ENCODE assay signal across 6 cellular contexts in the genomic region with DNA sequence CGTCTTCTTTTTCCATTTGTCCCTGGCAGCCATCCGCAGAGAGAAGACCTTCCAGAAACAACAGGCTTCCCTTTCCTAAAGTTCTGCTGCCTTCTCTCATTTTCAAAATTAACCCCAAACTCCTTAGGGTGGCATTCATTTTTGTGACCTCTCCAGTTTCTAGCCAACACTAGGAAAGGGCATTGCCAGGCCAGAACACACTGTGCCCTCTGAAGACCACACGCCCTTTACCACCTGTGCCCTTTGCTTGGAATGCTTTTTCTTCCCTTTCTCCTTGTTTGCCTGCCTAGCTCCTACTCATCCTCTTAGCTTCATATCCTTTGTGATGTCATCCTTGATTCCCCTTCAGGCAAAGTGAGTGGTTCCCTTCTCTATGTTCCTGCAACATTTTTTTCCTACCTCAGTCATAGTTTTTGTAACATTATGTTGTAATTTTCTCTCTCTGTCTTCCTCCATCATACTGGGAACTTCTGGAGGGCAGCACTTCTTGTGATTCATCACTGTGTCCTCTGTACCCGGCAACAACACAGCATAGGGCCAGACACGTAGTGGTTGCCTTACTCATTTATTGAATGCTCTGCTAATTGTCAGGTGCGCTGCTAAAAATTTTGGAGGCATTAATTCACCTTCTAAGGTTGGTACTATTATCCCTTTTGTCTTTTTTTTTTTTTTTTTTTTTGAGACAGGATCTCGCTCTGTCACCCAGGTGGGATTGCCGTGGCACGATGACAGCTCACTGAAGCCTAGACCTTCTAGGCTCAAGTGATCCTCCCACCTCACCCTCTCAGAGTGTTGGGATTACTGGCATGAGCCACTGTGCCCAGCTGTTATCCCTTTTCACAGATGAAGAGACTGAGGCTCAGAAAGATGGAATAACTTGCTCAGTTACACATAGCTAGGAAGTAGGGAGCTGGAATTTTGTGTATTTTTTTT. TPM values are rescaled to one million over a fixed set of nuclear protein-coding genes. Genes with fewer than 3 reads are reported as not detected.
DNase-seq lines count a peak whose midpoint lies in the region; ATAC-seq and TF ChIP-seq lines count a peak whose summit lies in the region.

No MANE protein-coding gene starts in this region.

- H3K4me3 Mint-ChIP-seq in brain (peak overlapping the region; percentile 84 to 95 (median 94)), neural crest cell (peak overlapping the region; percentile 92)

- H3K4me1 Mint-ChIP-seq in brain (peaks cover 15% of the 10 kb centered on the region), neural crest cell (peaks cover 12% of the 10 kb centered on the region)

- H3K9me3 Mint-ChIP-seq in brain, result no peaks in the 10 kb centered on the region
- no peaks in the 10 kb centered on the region for H3K9me3 Mint-ChIP-seq in neural crest cell

- DNase-seq in neural crest cell (ENCODE audit: low read depth, low spot score), result no peak
- DNase-seq in NCI-H2107 (lab: John Stamatoyannopoulos, UW), result no peak
- no peak for DNase-seq in mucosa of gallbladder (ENCODE audit: low spot score)

- H3K27me3 Mint-ChIP-seq in brain (peaks cover 6% of the 10 kb centered on the region), neural crest cell (ENCODE audit: low read depth) (no peaks in the 10 kb centered on the region)

- TF ChIP-seq CTCF in brain (conservative IDR thresholded peaks at IDR 0.05) (no peak), neural crest cell (conservative IDR thresholded peaks at IDR 0.05) (no peak)

- peaks cover 40% of the 10 kb centered on the region for H3K36me3 Mint-ChIP-seq in brain
- peaks cover 3% of the 10 kb centered on the region for H3K36me3 Mint-ChIP-seq in neural crest cell (ENCODE audit: low read depth)

- peak overlapping the region; percentile 89 to 97 (median 95) for H3K27ac Mint-ChIP-seq in brain
- peak overlapping the region; percentile 52 for H3K27ac Mint-ChIP-seq in neural crest cell (ENCODE audit: unreplicated experiment)

- peak; percentile 5 for ATAC-seq in HG03439 (IDR thresholded peaks at IDR 0.05; ENCODE audit: unreplicated experiment)
- ATAC-seq in HG03460 (IDR thresholded peaks at IDR 0.05; ENCODE audit: unreplicated experiment), result no peak

RNA-seq across cellular contexts. Expression of a gene that starts 1.0 kb away (rescaled TPM):
- polyA plus RNA-seq in brain (ENCODE audit: insufficient read depth, low read depth, low replicate concordance), result 82.1 TPM
- total RNA-seq in neural crest cell, result 72.6 and 76.9 TPM in 2 replicates
- total RNA-seq in mucosa of gallbladder, result 67.2 TPM

RNA-seq across cellular contexts. Expression of a gene that starts 10.3 kb away (rescaled TPM):
- polyA plus RNA-seq in brain (ENCODE audit: insufficient read depth, low read depth, low replicate concordance), result 58.6 TPM
- total RNA-seq in neural crest cell (42.4 and 43.5 TPM in 2 replicates), mucosa of gallbladder (49.6 TPM)

RNA-seq across cellular contexts. Expression of a gene that starts 17.0 kb away (rescaled TPM):
- 8.7 TPM for polyA plus RNA-seq in brain (ENCODE audit: insufficient read depth, low read depth, low replicate concordance)
- total RNA-seq in neural crest cell (not detected in 2 replicates), mucosa of gallbladder (312 TPM)

RNA-seq across cellular contexts. Expression of a gene that starts 23.9 kb away (rescaled TPM):
- polyA plus RNA-seq in brain (ENCODE audit: insufficient read depth, low read depth, low replicate concordance), result 131 TPM
- total RNA-seq in neural crest cell, result 62.4 and 70.1 TPM in 2 replicates
- total RNA-seq in mucosa of gallbladder, result 100 TPM

RNA-seq across cellular contexts. Expression of a gene that starts 29.7 kb away (rescaled TPM):
- 0.58 TPM for polyA plus RNA-seq in brain (ENCODE audit: insufficient read depth, low read depth, low replicate concordance)
- total RNA-seq in neural crest cell (3.7 and 4.4 TPM in 2 replicates), mucosa of gallbladder (4.5 TPM)

Comparison
In these comparisons a context has a peak if more than half of its experiments do, and no peak if none do; other contexts are left out.
1. RNA of a gene that starts 17.0 kb away (total RNA-seq): 312 TPM in mucosa of gallbladder (single experiment); not detected in neural crest cell; every median in the first group is over 100 times any median in the second.